ENCODE assay signal across 12 cellular contexts in genomic region chr10:11824825-11825224, GRCh38. TPM values are rescaled to one million over a fixed set of nuclear protein-coding genes. Genes with fewer than 3 reads are reported as not detected.
DNase-seq lines count a peak whose midpoint lies in the region; ATAC-seq, FAIRE-seq and TF ChIP-seq lines count a peak whose summit lies in the region.
"Had no signal": no experiment of that assay in that cellular context is flagged by ENCODE, and none has a peak within 500 bp of the region (broad histone marks: within the 10 kb centered on the region; RNA-seq: fewer than 3 reads in every experiment).

No MANE protein-coding gene starts in this region.

- H3K27ac ChIP-seq in lower lobe of right lung (no peak overlapping the region), thymus (ENCODE audit: low read depth) (peak overlapping the region; percentile 8)

- H3K9me3 ChIP-seq in lower lobe of right lung, result no peaks in the 10 kb centered on the region
- no peaks in the 10 kb centered on the region for H3K9me3 ChIP-seq in thymus (ENCODE audit: control insufficient read depth)

- H3K4me3 ChIP-seq in bronchial epithelial cell (ENCODE audit: low read depth, low read length), result peak overlapping the region; percentile 86
- H3K4me3 ChIP-seq in lower lobe of right lung, result peak overlapping the region; percentile 71
- H3K4me3 ChIP-seq in thymus (ENCODE audit: low read length), result no peak overlapping the region

- 96% methylated on average over 11 of the region's 11 CpGs for WGBS in thymus

- H3K36me3 ChIP-seq in bronchial epithelial cell (ENCODE audit: control insufficient read depth, insufficient read depth, low read length), result no peaks in the 10 kb centered on the region
- H3K36me3 ChIP-seq in lower lobe of right lung, result no peaks in the 10 kb centered on the region
- no peaks in the 10 kb centered on the region for H3K36me3 ChIP-seq in thymus (ENCODE audit: control insufficient read depth, insufficient read depth)

- H3K4me1 ChIP-seq in lower lobe of right lung (peaks cover 23% of the 10 kb centered on the region), thymus (ENCODE audit: control insufficient read depth, insufficient read depth, low read length) (no peaks in the 10 kb centered on the region)

- peak in 1 of 2 donors; percentile 1 for ATAC-seq in lower lobe of right lung

- FAIRE-seq in bronchial epithelial cell (lab: Jason Lieb, UNC), result no peak
- FAIRE-seq: D721Med, RCC 7860 had no signal

- DNase-seq in NCI-H226, result peak; percentile 89
- peak; percentile 62 for DNase-seq in bronchial epithelial cell (ENCODE audit: low read depth)
- DNase-seq in lower lobe of right lung, result no peak
- DNase-seq in NCI-H524 (lab: John Stamatoyannopoulos, UW), result no peak
- no peak for DNase-seq in T-helper 1 cell
- DNase-seq in NOMO-1 treated with DMSO at 0.1 percent for 48 hours (lab: John Stamatoyannopoulos, UW; ENCODE audit: unreplicated experiment), result no peak
- DNase-seq in NAMALWA (ENCODE audit: low spot score), result no peak
- DNase-seq: NCI-H2081 treated with DMSO at 0.1 percent for 48 hours; stimulated activated CD4-positive, alpha-beta T cell treated with anti-CD3 and anti-CD28 coated beads, Interleukin-4, amount 100 ng/mL, for 24 hours had no signal

- H3K27me3 ChIP-seq in bronchial epithelial cell (ENCODE audit: control insufficient read depth, insufficient read depth, low read length), result no peaks in the 10 kb centered on the region
- no peaks in the 10 kb centered on the region for H3K27me3 ChIP-seq in lower lobe of right lung (ENCODE audit: low read depth)
- peaks cover 16% of the 10 kb centered on the region for H3K27me3 ChIP-seq in thymus (ENCODE audit: control insufficient read depth, insufficient read depth)

- intact Hi-C loops in lower lobe of right lung (cut with DNase I), result no loop called here

- TF ChIP-seq CTCF in bronchial epithelial cell (IDR thresholded peaks at IDR 0.05; ENCODE audit: insufficient read depth, low read length, severe bottlenecking), result no peak
- TF ChIP-seq CTCF in lower lobe of right lung (IDR thresholded peaks at IDR 0.05), result no peak

RNA-seq across cellular contexts. Expression of gene PROSER2, which starts 1.7 kb away (rescaled TPM):
- total RNA-seq in bronchial epithelial cell (20.8 and 27.8 TPM in 2 replicates), lower lobe of right lung (18.0 TPM)
- polyA plus RNA-seq in thymus, result 17.8 TPM

Comparison
In these comparisons a context has a peak if more than half of its experiments do, and no peak if none do; other contexts are left out.
1. DNase-seq: peak in NCI-H226 (single experiment) and bronchial epithelial cell (single experiment); none in lower lobe of right lung (single experiment), NCI-H524 (0 of 2), T-helper 1 cell (0 of 5), NOMO-1 treated with DMSO at 0.1 percent for 48 hours (single experiment) and NAMALWA (single experiment).